ENCODE assay signal across 9 cellular contexts in genomic region chr13:49998714-49999624, GRCh38. TPM values are rescaled to one million over a fixed set of nuclear protein-coding genes. Genes with fewer than 3 reads are reported as not detected.
A peak's percentile ranks its signal among the peaks of the same experiment; 100 is the strongest.
DNase-seq lines count a peak whose midpoint lies in the region; ATAC-seq and TF ChIP-seq lines count a peak whose summit lies in the region.
"Had no signal": no experiment of that assay in that cellular context is flagged by ENCODE, and none has a peak within 500 bp of the region (broad histone marks: within the 10 kb centered on the region; RNA-seq: fewer than 3 reads in every experiment).

No MANE protein-coding gene starts in this region.

- ATAC-seq in T-cell (replicated peaks in 1 of 4) (no peak), GM18519 (IDR thresholded peaks at IDR 0.05; ENCODE audit: low FRiP score, unreplicated experiment) (no peak), GM18498 (IDR thresholded peaks at IDR 0.05; ENCODE audit: unreplicated experiment) (no peak)

- peak overlapping the region; percentile 84 for H3K4me3 Mint-ChIP-seq in T-helper 2 cell treated with Interferon-gamma antibody and Interleukin-4, amounts not matched to agents 5 μg/mL and 100 μg/mL, for 36 hours
- H3K4me3 Mint-ChIP-seq in T-cell (peak overlapping the region; percentile 85 to 86 (median 85)), glutamatergic neuron (ENCODE audit: unreplicated experiment) (peak overlapping the region; percentile 92)

- peaks cover 7% of the 10 kb centered on the region for H3K36me3 ChIP-seq in smooth muscle cell (ENCODE audit: low read depth)

- no peaks in the 10 kb centered on the region for H3K9me3 ChIP-seq in smooth muscle cell (replicated peaks; ENCODE audit: low read depth)

- peak overlapping the region; percentile 93 for H3K4me2 ChIP-seq in smooth muscle cell

- peaks cover 37% of the 10 kb centered on the region for H4K20me1 ChIP-seq in smooth muscle cell (ENCODE audit: low read depth)

- WGBS in smooth muscle cell (ENCODE audit: low lambda C conversion rate), result 68% methylated on average over 22 of the region's 22 CpGs

- peaks cover 59% of the 10 kb centered on the region for H3K79me2 ChIP-seq in smooth muscle cell (ENCODE audit: low read depth)

- H3K4me1 ChIP-seq in smooth muscle cell (ENCODE audit: low read depth), result peaks cover 26% of the 10 kb centered on the region

- no peaks in the 10 kb centered on the region for H3K27me3 ChIP-seq in smooth muscle cell (ENCODE audit: low read depth)

- H3K27ac ChIP-seq in smooth muscle cell (ENCODE audit: low read depth), result no peak overlapping the region

- POLR2A ChIA-PET in T-cell (lab: Charles Lee), result interaction anchor here (0.6 kb wide), 3 partner anchors 12 to 181 kb away, joined by 4 read pairs; no protein-coding TSS in a partner anchor

- peak overlapping the region; percentile 88 for H3K9ac ChIP-seq in smooth muscle cell (ENCODE audit: low read depth)

- H3K27me3 Mint-ChIP-seq in T-helper 2 cell treated with Interferon-gamma antibody and Interleukin-4, amounts not matched to agents 5 μg/mL and 100 μg/mL, for 36 hours (ENCODE audit: low read depth), result no peaks in the 10 kb centered on the region
- H3K27me3 Mint-ChIP-seq in T-cell (no peaks in the 10 kb centered on the region), glutamatergic neuron (ENCODE audit: unreplicated experiment) (peaks cover 2% of the 10 kb centered on the region)

- no peak overlapping the region for H3K27ac Mint-ChIP-seq in T-helper 2 cell treated with Interferon-gamma antibody and Interleukin-4, amounts not matched to agents 5 μg/mL and 100 μg/mL, for 36 hours
- H3K27ac Mint-ChIP-seq in T-cell, result peak overlapping the region; percentile 77 to 85
- peak overlapping the region; percentile 98 for H3K27ac Mint-ChIP-seq in glutamatergic neuron (ENCODE audit: unreplicated experiment)

- H3K4me3 ChIP-seq in smooth muscle cell, result peak overlapping the region; percentile 77

- no peaks in the 10 kb centered on the region for H3K9me3 Mint-ChIP-seq in T-helper 2 cell treated with Interferon-gamma antibody and Interleukin-4, amounts not matched to agents 5 μg/mL and 100 μg/mL, for 36 hours
- H3K9me3 Mint-ChIP-seq in T-cell, result no peaks in the 10 kb centered on the region
- peaks cover 17% of the 10 kb centered on the region for H3K9me3 Mint-ChIP-seq in glutamatergic neuron (ENCODE audit: unreplicated experiment)

- no peak overlapping the region for H2AFZ ChIP-seq in smooth muscle cell (ENCODE audit: low read depth)

- H3K36me3 Mint-ChIP-seq in T-helper 2 cell treated with Interferon-gamma antibody and Interleukin-4, amounts not matched to agents 5 μg/mL and 100 μg/mL, for 36 hours (ENCODE audit: low read depth), result peaks cover 37% of the 10 kb centered on the region
- peaks cover 24% of the 10 kb centered on the region for H3K36me3 Mint-ChIP-seq in T-cell
- H3K36me3 Mint-ChIP-seq in glutamatergic neuron (ENCODE audit: unreplicated experiment), result no peaks in the 10 kb centered on the region

- CTCF ChIA-PET in T-cell (lab: Charles Lee), result interaction anchor here (0.6 to 2.6 kb wide), 8 partner anchors 68 to 913 kb away, joined by 3 to 57 read pairs (median 6); no protein-coding TSS in a partner anchor

- TF ChIP-seq CTCF in glutamatergic neuron (IDR thresholded peaks at IDR 0.05; ENCODE audit: partially characterized antibody, unreplicated experiment), result no peak
- TF ChIP-seq CTCF in smooth muscle cell (IDR thresholded peaks at IDR 0.05; ENCODE audit: borderline replicate concordance, insufficient read depth, poor library complexity, severe bottlenecking), result no peak

- H3F3A ChIP-seq in smooth muscle cell (ENCODE audit: low read depth), result peaks cover 3% of the 10 kb centered on the region

- peaks cover 30% of the 10 kb centered on the region for H3K4me1 Mint-ChIP-seq in T-helper 2 cell treated with Interferon-gamma antibody and Interleukin-4, amounts not matched to agents 5 μg/mL and 100 μg/mL, for 36 hours (ENCODE audit: low read depth)
- H3K4me1 Mint-ChIP-seq in T-cell (peaks cover 49 to 69% (median 68%) of the 10 kb centered on the region in 3 donors), glutamatergic neuron (ENCODE audit: low read depth, unreplicated experiment) (peaks cover 5% of the 10 kb centered on the region)

- no peak for DNase-seq in T-helper 2 cell treated with Interferon-gamma antibody and Interleukin-4, amounts not matched to agents 5 μg/mL and 100 μg/mL, for 36 hours (ENCODE audit: low spot score)
- no peak for DNase-seq in T-helper 2 cell
- DNase-seq in T-cell, result no peak
- no peak for DNase-seq in glutamatergic neuron
- no peak for DNase-seq in smooth muscle cell (lab: John Stamatoyannopoulos, UW; ENCODE audit: unreplicated experiment)
- DNase-seq in NCI-H446 treated with DMSO at 0.1 percent for 48 hours (lab: John Stamatoyannopoulos, UW), result no peak
- DNase-seq: Right ventricle myocardium superior had no signal

RNA-seq across cellular contexts. Expression of gene TRIM13, which starts 2.1 kb away (rescaled TPM):
- total RNA-seq in T-cell, result 10 to 100 TPM; 20.5 to 27.8 (median 23.4) TPM
- 43.1 TPM for total RNA-seq in glutamatergic neuron (ENCODE audit: unreplicated experiment)
- 19.6 and 28.4 TPM in 2 replicates for total RNA-seq in smooth muscle cell
- 18.4 and 26.0 TPM in 2 replicates for polyA plus RNA-seq in smooth muscle cell

RNA-seq across cellular contexts. Expression of gene KCNRG, which starts 16.3 kb away (rescaled TPM):
- total RNA-seq in T-cell (1 to 10 TPM in 2 of 5 donors, under 1 TPM in 3; 0.47 to 1.5 (median 0.75) TPM), glutamatergic neuron (ENCODE audit: unreplicated experiment) (0.83 TPM), smooth muscle cell (0.13 and 2.7 TPM in 2 replicates)
- 0.79 and 0.87 TPM in 2 replicates for polyA plus RNA-seq in smooth muscle cell
